In the genomic region with DNA sequence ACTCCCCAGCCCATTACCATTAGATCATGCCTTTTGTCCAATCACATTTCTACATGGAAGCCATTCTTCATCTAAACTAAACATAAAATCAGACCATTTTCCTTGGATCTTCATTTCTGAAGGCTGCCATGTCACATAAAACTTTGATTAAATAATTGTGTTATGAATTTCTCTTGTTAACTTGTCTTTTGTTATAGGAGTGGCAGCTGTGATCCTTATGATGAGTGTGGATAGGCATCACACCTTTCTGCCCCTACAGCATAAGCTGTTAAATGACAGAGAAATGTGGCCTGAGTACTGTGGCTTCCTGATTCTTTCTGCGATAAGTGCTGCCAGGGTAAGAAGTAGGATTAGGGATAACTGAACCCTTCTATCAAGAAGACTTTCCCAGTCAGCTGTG, we compare ENCODE assay signal across 3 cellular contexts.
"Had no signal": no experiment of that assay in that cellular context is flagged by ENCODE, and none has a peak within 500 bp of the region (broad histone marks: within the 10 kb centered on the region; RNA-seq: fewer than 3 reads in every experiment).

No MANE protein-coding gene starts in this region.

- H3K4me3 ChIP-seq: GM12878 had no signal

- DNase-seq: GDM1, GF-D8 had no signal
